18 cellular contexts compared by ENCODE assay signal in genomic region chr2:135768863-135769262, GRCh38. TPM values are rescaled to one million over a fixed set of nuclear protein-coding genes. Genes with fewer than 3 reads are reported as not detected.
DNase-seq lines count a peak whose midpoint lies in the region; ATAC-seq, FAIRE-seq and TF ChIP-seq lines count a peak whose summit lies in the region.
"Had no signal": no experiment of that assay in that cellular context is flagged by ENCODE, and none has a peak within 500 bp of the region (broad histone marks: within the 10 kb centered on the region; RNA-seq: fewer than 3 reads in every experiment).

No MANE protein-coding gene starts in this region.

- TF ChIP-seq POLR2A in H1 (IDR thresholded peaks at IDR 0.05; ENCODE audit: control extremely low read depth in 1 of 2, low read depth in 2 of 2, low read length in 2 of 2) (no peak), right lobe of liver (IDR thresholded peaks at IDR 0.05) (no peak)

- DNase-seq in NCI-H69 (lab: John Stamatoyannopoulos, UW) (peak; percentile 1), H1 (ENCODE audit: low read depth in 1 of 2, low spot score in 2 of 2) (no peak), nephron progenitor cell (no peak), left ventricle myocardium superior (no peak), HTR-8/SVneo (ENCODE audit: insufficient read length, low spot score) (no peak), right lobe of liver (no peak)
- DNase-seq: ACHN; Calu3; CD4-positive, CD25-positive, alpha-beta regulatory T cell; DMS 273 treated with DMSO at 0.1 percent for 48 hours; DMS79; GOT3 had no signal

- no peak overlapping the region for H4K91ac ChIP-seq in H1 (replicated peaks; ENCODE audit: insufficient read length, low read length)

- peaks cover 5 to 69% (median 40%) of the 10 kb centered on the region in 4 experiments for H3K36me3 ChIP-seq in H1 (ENCODE audit: control insufficient read depth in 2 of 4, insufficient read depth in 4 of 4, low read length in 3 of 4)
- H3K36me3 ChIP-seq in right lobe of liver: peaks cover 4 to 84% (median 27%) of the 10 kb centered on the region in 4 donors

- no peak overlapping the region for H2AFZ ChIP-seq in H1 (ENCODE audit: low read length)

- peaks cover 3% of the 10 kb centered on the region in 2 experiments for H4K20me1 ChIP-seq in H1 (replicated peaks in 1 of 2; ENCODE audit: control insufficient read depth in 1 of 2, insufficient read depth in 2 of 2, low read length in 2 of 2)

- no peak overlapping the region for H3K9ac ChIP-seq in H1 (replicated peaks in 1 of 4; ENCODE audit: extremely low read depth in 1 of 4, low read depth in 3 of 4, low read length in 3 of 4)
- H3K9ac ChIP-seq: BLaER1 treated with 17β-estradiol and CSF1 and Interleukin-3, amounts not matched to agents 10 nM and 100 nM had no signal

- no peak overlapping the region for H2BK12ac ChIP-seq in H1 (ENCODE audit: low read depth, low read length)

- no peak for TF ChIP-seq CTCF in H1 (IDR thresholded peaks at IDR 0.05; ENCODE audit: control extremely low read depth in 1 of 3, insufficient read depth in 1 of 3, low read depth in 1 of 3, low read length in 3 of 3)
- no peak for TF ChIP-seq CTCF in nephron progenitor cell (IDR thresholded peaks at IDR 0.05)
- TF ChIP-seq CTCF in right lobe of liver (IDR thresholded peaks at IDR 0.05): no peak

- no peak overlapping the region for H3K4me2 ChIP-seq in H1 (ENCODE audit: insufficient read depth in 1 of 2, low read depth in 2 of 2, low read length in 2 of 2)
- H3K4me2 ChIP-seq: BLaER1 treated with 17β-estradiol and CSF1 and Interleukin-3, amounts not matched to agents 10 nM and 100 nM had no signal

- H3K4me3 ChIP-seq in H1 (ENCODE audit: extremely low read depth in 1 of 4, insufficient read depth in 2 of 4, low read depth in 3 of 4, low read length in 4 of 4) (no peak overlapping the region), right lobe of liver (no peak overlapping the region)
- H3K4me3 ChIP-seq: BLaER1 treated with 17β-estradiol and CSF1 and Interleukin-3, amounts not matched to agents 10 nM and 100 nM; HAP-1 had no signal

- no peak overlapping the region for H2BK5ac ChIP-seq in H1 (ENCODE audit: low read depth, low read length)

- no peaks in the 10 kb centered on the region for H3K4me1 Mint-ChIP-seq in nephron progenitor cell

- H2AK5ac ChIP-seq in H1 (ENCODE audit: low read depth, low read length): no peak overlapping the region

- H3K9me3 Mint-ChIP-seq in nephron progenitor cell: no peaks in the 10 kb centered on the region

- no peak overlapping the region for H3K27ac ChIP-seq in H1 (ENCODE audit: low read depth, low read length)
- H3K27ac ChIP-seq in right lobe of liver: no peak overlapping the region
- H3K27ac ChIP-seq: BLaER1 treated with 17β-estradiol and CSF1 and Interleukin-3, amounts not matched to agents 10 nM and 100 nM had no signal

- H3K79me2 ChIP-seq in H1 (ENCODE audit: control insufficient read depth in 1 of 2, insufficient read depth in 2 of 2, low read length in 2 of 2): no peaks in the 10 kb centered on the region

- no peaks in the 10 kb centered on the region; the same call in 1 of the 2 replicates for H3K79me1 ChIP-seq in H1 (ENCODE audit: low read depth, low read length)

- H4K8ac ChIP-seq in H1 (ENCODE audit: extremely low read depth, insufficient read depth, low read length): no peak overlapping the region; the same call in 1 of the 2 replicates

- no peak overlapping the region for H3K18ac ChIP-seq in H1 (ENCODE audit: extremely low read depth, low read length)

- no peak for TF ChIP-seq RAD21 in H1 (IDR thresholded peaks at IDR 0.05 in 1 of 2, conservative IDR thresholded peaks at IDR 0.05 in 1 of 2; ENCODE audit: low read depth in 2 of 2, low read length in 2 of 2)

- H3K56ac ChIP-seq in H1 (replicated peaks; ENCODE audit: insufficient read length, low read depth, low read length): no peak overlapping the region

- WGBS in H1 (ENCODE audit: extremely low coverage in 1 of 2, insufficient coverage in 1 of 2, insufficient read length in 1 of 2, insufficient replicate concordance in 2 of 2, low coverage in 1 of 2, low lambda C conversion rate in 2 of 2, missing lambda C conversion rate in 1 of 2), 2 experiments: 86% methylated on average over 8 of the region's 8 CpGs; no CpG with 5 or more reads in 1 of the 2 experiments
- WGBS in right lobe of liver (ENCODE audit: insufficient coverage, low coverage, low lambda C conversion rate, missing lambda C conversion rate): 93% methylated on average over 3 of the region's 8 CpGs

- no peak overlapping the region for H3K4ac ChIP-seq in H1 (replicated peaks; ENCODE audit: insufficient read length, low read depth, low read length)

- no peak overlapping the region for H3K4me3 Mint-ChIP-seq in nephron progenitor cell
- H3K4me3 Mint-ChIP-seq: CD4-positive, CD25-positive, alpha-beta regulatory T cell had no signal

- CTCF ChIA-PET in H1 (lab: Charles Lee; ENCODE audit: partially characterized antibody): interaction anchor here (0.8 to 5.0 kb wide), 3 partner anchors 9 to 165 kb away, joined by 3 to 40 read pairs (median 3); no protein-coding TSS in a partner anchor

- no peak overlapping the region for H4K5ac ChIP-seq in H1 (ENCODE audit: insufficient read length, low read depth, low read length)

- H3K23me2 ChIP-seq in H1 (ENCODE audit: low read depth, low read length): no peaks in the 10 kb centered on the region

- no peak for TF ChIP-seq EP300 in H1 (IDR thresholded peaks at IDR 0.05; ENCODE audit: borderline replicate concordance in 1 of 2, low read depth in 2 of 2, low read length in 2 of 2)

- H3K36me3 Mint-ChIP-seq in nephron progenitor cell (ENCODE audit: low read depth): peaks cover 94% of the 10 kb centered on the region

- H3K27me3 ChIP-seq in H1 (replicated peaks in 1 of 4; ENCODE audit: control insufficient read depth in 3 of 4, extremely low read depth in 1 of 4, insufficient read depth in 3 of 4, low read length in 3 of 4) (no peaks in the 10 kb centered on the region), right lobe of liver (no peaks in the 10 kb centered on the region)
- H3K27me3 ChIP-seq: BLaER1 treated with 17β-estradiol and CSF1 and Interleukin-3, amounts not matched to agents 10 nM and 100 nM had no signal

- H2BK15ac ChIP-seq in H1 (ENCODE audit: low read length): no peak overlapping the region

- H3K4me1 ChIP-seq in H1 (replicated peaks in 1 of 4; ENCODE audit: control insufficient read depth in 3 of 4, insufficient read depth in 4 of 4, low read length in 3 of 4): no peaks in the 10 kb centered on the region
- no peaks in the 10 kb centered on the region for H3K4me1 ChIP-seq in right lobe of liver
- H3K4me1 ChIP-seq: HAP-1 had no signal

- ATAC-seq in HG02763 (IDR thresholded peaks at IDR 0.05; ENCODE audit: unreplicated experiment) (no peak), left ventricle myocardium superior (no peak), right lobe of liver (no peak)
- ATAC-seq: HepG2 had no signal

- H3K23ac ChIP-seq in H1 (ENCODE audit: insufficient read length): no peak overlapping the region

- FAIRE-seq in H1 (lab: Jason Lieb, UNC): no peak
- FAIRE-seq in HTR-8/SVneo (lab: Jason Lieb, UNC): no peak
- FAIRE-seq: G401.6, GM12891, HepG2 had no signal

- H2BK20ac ChIP-seq in H1 (ENCODE audit: low read length): no peak overlapping the region

- H2BK120ac ChIP-seq in H1 (replicated peaks; ENCODE audit: low read depth, low read length): no peak overlapping the region

- H3K27ac Mint-ChIP-seq in nephron progenitor cell: peak overlapping the region; percentile 61
- H3K27ac Mint-ChIP-seq: CD4-positive, CD25-positive, alpha-beta regulatory T cell had no signal

- no peaks in the 10 kb centered on the region for H3K9me3 ChIP-seq in H1 (ENCODE audit: insufficient read depth in 2 of 2, low read depth in 1 of 2, low read length in 1 of 2)
- no peaks in the 10 kb centered on the region for H3K9me3 ChIP-seq in right lobe of liver
- H3K9me3 ChIP-seq: HAP-1 had no signal

- POLR2A ChIA-PET in H1 (lab: Charles Lee; ENCODE audit: partially characterized antibody): interaction anchor here (1.3 kb wide), 1 partner anchor 13 kb away, joined by 3 read pairs; no protein-coding TSS in a partner anchor

- no peak overlapping the region for H3K14ac ChIP-seq in H1 (ENCODE audit: insufficient read length)

- intact Hi-C loops in left ventricle myocardium superior (cut with micrococcal nuclease) (no loop called here), right lobe of liver (cut with DNase I) (no loop called here)

- no peaks in the 10 kb centered on the region for H3K27me3 Mint-ChIP-seq in nephron progenitor cell (ENCODE audit: low read depth, poor library complexity)
- H3K27me3 Mint-ChIP-seq: CD4-positive, CD25-positive, alpha-beta regulatory T cell had no signal

TF ChIP-seq in H1, 55 proteins besides CTCF, POLR2A, EP300 and RAD21:
- TF ChIP-seq RNF2 (IDR thresholded peaks at IDR 0.05; ENCODE audit: borderline replicate concordance, low read depth, low read length, missing control alignments, poor library complexity, severe bottlenecking) (no peak), TEAD4 (IDR thresholded peaks at IDR 0.05; ENCODE audit: low read depth, low read length) (peak; percentile 13; the same call in 1 of the 2 replicates), ZNF274 (IDR thresholded peaks at IDR 0.05; ENCODE audit: borderline replicate concordance, extremely low read depth, low read length) (no peak), E2F6 (IDR thresholded peaks at IDR 0.05) (no peak)

RNA-seq across cellular contexts. Expression of gene UBXN4, which starts 27.2 kb away (rescaled TPM):
- 64.2 and 66.0 TPM in 2 replicates for total RNA-seq in H1 (2021; fragmentation: NEBNext Ultra II Directional; extraction: Animal tissue kit (Norgen Biotek cat#: 25700))
- 13.6 and 20.1 TPM in 2 replicates for polyA plus RNA-seq in H1 (2011; rRNA removed)
- 29.8 TPM for polyA plus RNA-seq in H1 (2011; cell fraction: cytosol; rRNA removed)
- 20.7 TPM for polyA plus RNA-seq in H1 (2011; cell fraction: nucleus; rRNA removed)
- polyA plus RNA-seq in H1 (2012, experiment 1 of 2): 34.5 to 48.3 TPM (median 35.8 TPM) in 4 replicates
- polyA plus RNA-seq in H1 (2012, experiment 2 of 2): 3.0 TPM
- 56.1 TPM for polyA plus RNA-seq in H1 (2013, experiment 1 of 2)
- polyA plus RNA-seq in H1 (2013, experiment 2 of 2): 56.4 TPM
- polyA minus RNA-seq in H1 (2011; rRNA and poly(A)+ RNA removed): 24.5 and 54.0 TPM in 2 replicates
- polyA minus RNA-seq in H1 (2011; cell fraction: cytosol; rRNA and poly(A)+ RNA removed): 43.7 TPM
- 66.6 TPM for polyA minus RNA-seq in H1 (2011; cell fraction: nucleus; rRNA and poly(A)+ RNA removed)
- total RNA-seq in left ventricle myocardium superior (56.1 TPM), right lobe of liver (10 to 100 TPM; 49.4 to 78.2 (median 62.5) TPM)
